Comparison of ENCODE assay signal across 21 cellular contexts in genomic region chr7:5393328-5393727, GRCh38. TPM values are rescaled to one million over a fixed set of nuclear protein-coding genes. Genes with fewer than 3 reads are reported as not detected.
DNase-seq lines count a peak whose midpoint lies in the region; ATAC-seq and TF ChIP-seq lines count a peak whose summit lies in the region.
"Had no signal": no experiment of that assay in that cellular context is flagged by ENCODE, and none has a peak within 500 bp of the region (broad histone marks: within the 10 kb centered on the region; RNA-seq: fewer than 3 reads in every experiment).

No MANE protein-coding gene starts in this region.

- TF ChIP-seq POLR2A in thyroid gland (IDR thresholded peaks at IDR 0.05), result no peak

- H3K27ac ChIP-seq in thyroid gland, result no peak overlapping the region
- H3K27ac ChIP-seq: HL-60, psoas muscle, upper lobe of right lung had no signal

- H3K9me3 ChIP-seq in thyroid gland, result no peaks in the 10 kb centered on the region
- H3K9me3 ChIP-seq: BE2C, psoas muscle, upper lobe of right lung had no signal

- DNase-seq in activated CD8-positive, alpha-beta memory T cell treated with anti-CD3 and anti-CD28 coated beads, Interleukin-2, amount 10 ng/mL, durations not matched to agents 7 days and 5 days, result no peak
- DNase-seq in activated CD8-positive, alpha-beta memory T cell treated with anti-CD3 and anti-CD28 coated beads for 24 hours, result no peak
- peak; percentile 24 for DNase-seq in H7
- no peak for DNase-seq in endothelial cell (ENCODE audit: low spot score)
- DNase-seq in stimulated activated effector memory CD8-positive, alpha-beta T cell treated with anti-CD3 and anti-CD28 coated beads, Interleukin-12 subunit alpha, Interleukin-12 subunit beta, amount 100 ng/mL, for 72 hours (ENCODE audit: low spot score in 2 of 2), result no peak
- no peak for DNase-seq in superior temporal gyrus (ENCODE audit: extremely low spot score)
- no peak for DNase-seq in thyroid gland
- DNase-seq: activated CD4-positive, CD25-positive, alpha-beta regulatory T cell treated with anti-CD3 and anti-CD28 coated beads, Interleukin-2, amount 50 U/mL, for 72 hours; activated naive CD4-positive, alpha-beta T cell treated with anti-CD3 and anti-CD28 coated beads, Interleukin-2, amount 10 ng/mL, durations not matched to agents 7 days and 5 days; activated T-cell treated with anti-CD3 and anti-CD28 coated beads, Interleukin-2, amount 50 U/mL, for 72 hours; aorta; BE2C; islet precursor cell; NCI-H187 treated with DMSO at 0.1 percent for 48 hours; psoas muscle; RPMI8226; upper lobe of right lung had no signal

- no peaks in the 10 kb centered on the region; the same call in 1 of the 2 replicates for H3K36me3 ChIP-seq in H7 (replicated peaks; ENCODE audit: control insufficient read depth, insufficient read depth, low read length)
- H3K36me3 ChIP-seq in thyroid gland, result peaks cover 11 to 34% of the 10 kb centered on the region in 2 donors
- H3K36me3 ChIP-seq: BE2C had no signal

- ATAC-seq in activated CD8-positive, alpha-beta memory T cell treated with anti-CD3 and anti-CD28 coated beads, Interleukin-2, amount 10 ng/mL, durations not matched to agents 7 days and 5 days, result no peak
- ATAC-seq in stimulated activated effector memory CD8-positive, alpha-beta T cell treated with anti-CD3 and anti-CD28 coated beads, Interleukin-12 subunit alpha, Interleukin-12 subunit beta, amount 100 ng/mL, for 72 hours, result no peak
- no peak for ATAC-seq in HG02852 (IDR thresholded peaks at IDR 0.05; ENCODE audit: unreplicated experiment)
- ATAC-seq: activated T-cell treated with anti-CD3 and anti-CD28 coated beads, Interleukin-2, amount 50 U/mL, for 72 hours; HCT116; psoas muscle; upper lobe of right lung had no signal

- peak overlapping the region; percentile 42 for H3K27ac Mint-ChIP-seq in activated CD8-positive, alpha-beta memory T cell treated with anti-CD3 and anti-CD28 coated beads, Interleukin-2, amount 10 ng/mL, durations not matched to agents 7 days and 5 days
- no peak overlapping the region for H3K27ac Mint-ChIP-seq in endothelial cell (ENCODE audit: unreplicated experiment)
- peak overlapping the region; percentile 76 for H3K27ac Mint-ChIP-seq in stimulated activated effector memory CD8-positive, alpha-beta T cell treated with anti-CD3 and anti-CD28 coated beads, Interleukin-12 subunit alpha, Interleukin-12 subunit beta, amount 100 ng/mL, for 72 hours

- H3K4me3 ChIP-seq in H7 (ENCODE audit: insufficient read depth, low read depth, low read length), result no peak overlapping the region
- H3K4me3 ChIP-seq in thyroid gland (replicated peaks in 1 of 3), result no peak overlapping the region
- H3K4me3 ChIP-seq: psoas muscle, upper lobe of right lung had no signal

- H3K4me1 ChIP-seq in thyroid gland, result peaks cover 0 to 18% of the 10 kb centered on the region in 2 donors
- H3K4me1 ChIP-seq: BE2C had no signal

- no peaks in the 10 kb centered on the region for H3K27me3 Mint-ChIP-seq in activated CD8-positive, alpha-beta memory T cell treated with anti-CD3 and anti-CD28 coated beads, Interleukin-2, amount 10 ng/mL, durations not matched to agents 7 days and 5 days
- H3K27me3 Mint-ChIP-seq in endothelial cell (ENCODE audit: unreplicated experiment), result peaks cover 13% of the 10 kb centered on the region
- H3K27me3 Mint-ChIP-seq: activated naive CD4-positive, alpha-beta T cell treated with anti-CD3 and anti-CD28 coated beads, Interleukin-2, amount 10 ng/mL, durations not matched to agents 7 days and 5 days; dendritic cell treated with granulocyte-macrophage colony-stimulating factor and Interleukin-4, amounts not matched to agents 40 ng/mL and 50 ng/mL, for 4 days had no signal

- H3K27me3 ChIP-seq in H7 (ENCODE audit: control insufficient read depth, insufficient read depth, low read length) (no peaks in the 10 kb centered on the region), thyroid gland (no peaks in the 10 kb centered on the region)
- H3K27me3 ChIP-seq: BE2C, upper lobe of right lung had no signal

- peaks cover 34% of the 10 kb centered on the region for H3K4me1 Mint-ChIP-seq in activated CD8-positive, alpha-beta memory T cell treated with anti-CD3 and anti-CD28 coated beads, Interleukin-2, amount 10 ng/mL, durations not matched to agents 7 days and 5 days
- H3K4me1 Mint-ChIP-seq in endothelial cell (ENCODE audit: unreplicated experiment), result peaks cover 5% of the 10 kb centered on the region
- H3K4me1 Mint-ChIP-seq in stimulated activated effector memory CD8-positive, alpha-beta T cell treated with anti-CD3 and anti-CD28 coated beads, Interleukin-12 subunit alpha, Interleukin-12 subunit beta, amount 100 ng/mL, for 72 hours, result peaks cover 33% of the 10 kb centered on the region

- no peaks in the 10 kb centered on the region for H3K9me3 Mint-ChIP-seq in activated CD8-positive, alpha-beta memory T cell treated with anti-CD3 and anti-CD28 coated beads, Interleukin-2, amount 10 ng/mL, durations not matched to agents 7 days and 5 days (ENCODE audit: low read depth)
- H3K9me3 Mint-ChIP-seq in endothelial cell (ENCODE audit: unreplicated experiment), result no peaks in the 10 kb centered on the region
- H3K9me3 Mint-ChIP-seq in stimulated activated effector memory CD8-positive, alpha-beta T cell treated with anti-CD3 and anti-CD28 coated beads, Interleukin-12 subunit alpha, Interleukin-12 subunit beta, amount 100 ng/mL, for 72 hours, result no peaks in the 10 kb centered on the region
- H3K9me3 Mint-ChIP-seq: activated naive CD4-positive, alpha-beta T cell treated with anti-CD3 and anti-CD28 coated beads, Interleukin-2, amount 10 ng/mL, durations not matched to agents 7 days and 5 days; activated T-cell treated with anti-CD3 and anti-CD28 coated beads, Interleukin-2, amount 50 U/mL, for 72 hours; dendritic cell treated with granulocyte-macrophage colony-stimulating factor and Interleukin-4, amounts not matched to agents 40 ng/mL and 50 ng/mL, for 4 days had no signal

- CTCF ChIA-PET in activated CD8-positive, alpha-beta memory T cell treated with anti-CD3 and anti-CD28 coated beads, Interleukin-2, amount 10 ng/mL, durations not matched to agents 7 days and 5 days (lab: Charles Lee), result interaction anchor here (0.9 to 1.2 kb wide), 2 partner anchors 28 to 29 kb away, joined by 3 to 4 read pairs; no protein-coding TSS in a partner anchor

- WGBS in thyroid gland, 2 donors, result 73 to 94% methylated on average over 7 to 8 of the region's 9 CpGs

- peaks cover 19% of the 10 kb centered on the region for H3K36me3 Mint-ChIP-seq in activated CD8-positive, alpha-beta memory T cell treated with anti-CD3 and anti-CD28 coated beads, Interleukin-2, amount 10 ng/mL, durations not matched to agents 7 days and 5 days
- peaks cover 19% of the 10 kb centered on the region for H3K36me3 Mint-ChIP-seq in endothelial cell (ENCODE audit: low read depth, unreplicated experiment)
- peaks cover 77% of the 10 kb centered on the region for H3K36me3 Mint-ChIP-seq in stimulated activated effector memory CD8-positive, alpha-beta T cell treated with anti-CD3 and anti-CD28 coated beads, Interleukin-12 subunit alpha, Interleukin-12 subunit beta, amount 100 ng/mL, for 72 hours

- no peak overlapping the region for H3K4me3 Mint-ChIP-seq in activated CD8-positive, alpha-beta memory T cell treated with anti-CD3 and anti-CD28 coated beads, Interleukin-2, amount 10 ng/mL, durations not matched to agents 7 days and 5 days
- H3K4me3 Mint-ChIP-seq in endothelial cell (ENCODE audit: unreplicated experiment), result peak overlapping the region; percentile 57
- no peak overlapping the region for H3K4me3 Mint-ChIP-seq in stimulated activated effector memory CD8-positive, alpha-beta T cell treated with anti-CD3 and anti-CD28 coated beads, Interleukin-12 subunit alpha, Interleukin-12 subunit beta, amount 100 ng/mL, for 72 hours
- H3K4me3 Mint-ChIP-seq: dendritic cell treated with granulocyte-macrophage colony-stimulating factor and Interleukin-4, amounts not matched to agents 40 ng/mL and 50 ng/mL, for 4 days had no signal

- intact Hi-C loops in thyroid gland (cut with DNase I), result no loop called here

- TF ChIP-seq CTCF in endothelial cell (IDR thresholded peaks at IDR 0.05; ENCODE audit: unreplicated experiment) (no peak), thyroid gland (IDR thresholded peaks at IDR 0.05) (no peak)

RNA-seq across cellular contexts. Expression of gene TNRC18, which starts 30.3 kb away (rescaled TPM):
- 10 to 100 TPM; 64.0 to 65.7 TPM for total RNA-seq in activated CD8-positive, alpha-beta memory T cell treated with anti-CD3 and anti-CD28 coated beads, Interleukin-2, amount 10 ng/mL, durations not matched to agents 7 days and 5 days
- 44.3 and 61.9 TPM in 2 replicates for total RNA-seq in H7 (2014; rRNA removed; shearing (Covaris generic))
- total RNA-seq in endothelial cell (ENCODE audit: unreplicated experiment), result 91.8 TPM
- total RNA-seq in thyroid gland, result 100 to 1,000 TPM in 2 of 4 donors, 10 to 100 TPM in 2; 47.0 to 173 (median 94.8) TPM
